ENCODE assay signal across 18 cellular contexts in genomic region chr4:185467101-185467500, GRCh38. TPM values are rescaled to one million over a fixed set of nuclear protein-coding genes. Genes with fewer than 3 reads are reported as not detected.
"Had no signal": no experiment of that assay in that cellular context is flagged by ENCODE, and none has a peak within 500 bp of the region (broad histone marks: within the 10 kb centered on the region; RNA-seq: fewer than 3 reads in every experiment).

No MANE protein-coding gene starts in this region.

- H3K27ac ChIP-seq: psoas muscle, testis, VCaP had no signal

- H3K4me3 ChIP-seq: psoas muscle, testis had no signal

- H3K4me1 ChIP-seq: psoas muscle, testis had no signal

- ATAC-seq: activated T-cell treated with anti-CD3 and anti-CD28 coated beads, Interleukin-2, amount 50 U/mL, for 72 hours; left colon; natural killer cell treated with Interleukin-12 subunit alpha and Interleukin-12 subunit beta and Interleukin-15 and Interleukin-18, amount 100 ng/mL, for 72 hours; psoas muscle; sciatic nerve had no signal

- DNase-seq: activated CD4-positive, alpha-beta memory T cell treated with anti-CD3 and anti-CD28 coated beads, Interleukin-2, amount 10 ng/mL, durations not matched to agents 7 days and 5 days; activated CD8-positive, alpha-beta memory T cell treated with anti-CD3 and anti-CD28 coated beads, Interleukin-2, amount 50 U/mL, for 4 hours; activated naive CD8-positive, alpha-beta T cell treated with anti-CD3 and anti-CD28 coated beads, Interleukin-2, amount 10 ng/mL, durations not matched to agents 7 days and 5 days; activated T-cell treated with anti-CD3 and anti-CD28 coated beads, Interleukin-2, amount 50 U/mL, for 72 hours; central memory CD4-positive, alpha-beta T cell; erythroblast; glutamatergic neuron; left colon; occipital lobe; psoas muscle; stimulated activated CD4-positive, alpha-beta T cell treated with anti-CD3 and anti-CD28 coated beads, Interleukin-2, amount 100 ng/mL, for 48 hours; stimulated activated naive CD4-positive, alpha-beta T cell treated with Interleukin-2 at 50 U/mL for 16 hours; T-helper 9 cell; testis had no signal

- H3K27me3 ChIP-seq: testis had no signal

- H3K9me3 ChIP-seq: psoas muscle, testis had no signal

RNA-seq across cellular contexts. Expression of gene CCDC110, which starts 4.4 kb away (rescaled TPM):
- total RNA-seq: activated CD4-positive, alpha-beta memory T cell treated with anti-CD3 and anti-CD28 coated beads, Interleukin-2, amount 10 ng/mL, durations not matched to agents 7 days and 5 days; mononuclear cell; natural killer cell treated with Interleukin-12 subunit alpha and Interleukin-12 subunit beta and Interleukin-15 and Interleukin-18, amount 100 ng/mL, for 72 hours had no signal
